Comparison of ENCODE assay signal across 11 cellular contexts in the genomic region with DNA sequence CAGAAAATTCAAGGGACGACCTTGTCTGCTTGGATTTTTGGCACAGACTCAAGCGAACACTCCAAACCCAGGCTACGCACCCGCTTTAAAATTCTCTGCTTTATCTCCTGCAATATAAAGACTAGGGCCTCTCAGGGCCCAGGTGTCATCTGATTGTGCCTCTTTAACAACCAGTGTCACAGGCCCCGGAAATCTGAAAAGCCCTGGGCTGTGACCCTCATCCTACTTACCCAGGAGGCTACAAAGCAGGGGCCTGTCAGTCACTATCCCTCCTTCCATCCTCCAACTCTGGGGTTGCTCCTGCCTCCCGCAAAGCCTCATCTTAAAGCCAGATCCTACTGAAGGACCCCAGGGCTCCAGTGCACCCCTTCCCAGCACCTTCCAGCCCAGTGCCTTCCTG. TPM values are rescaled to one million over a fixed set of nuclear protein-coding genes. Genes with fewer than 3 reads are reported as not detected.
DNase-seq lines count a peak whose midpoint lies in the region; ATAC-seq and TF ChIP-seq lines count a peak whose summit lies in the region.
"Had no signal": no experiment of that assay in that cellular context is flagged by ENCODE, and none has a peak within 500 bp of the region (broad histone marks: within the 10 kb centered on the region; RNA-seq: fewer than 3 reads in every experiment).

No MANE protein-coding gene starts in this region.

- POLR2A ChIA-PET in CD8-positive, alpha-beta T cell (lab: Charles Lee) = no interaction called here

- H3K4me3 Mint-ChIP-seq in CD8-positive, alpha-beta T cell = no peak overlapping the region
- H3K4me3 Mint-ChIP-seq in activated naive CD8-positive, alpha-beta T cell treated with anti-CD3 and anti-CD28 coated beads for 36 hours = no peak overlapping the region
- H3K4me3 Mint-ChIP-seq in nephron = no peak overlapping the region
- H3K4me3 Mint-ChIP-seq: HFFc6 had no signal

- H3K27me3 ChIP-seq in CD8-positive, alpha-beta T cell (ENCODE audit: insufficient read depth, low read length) = no peaks in the 10 kb centered on the region
- H3K27me3 ChIP-seq: brain microvascular endothelial cell, sigmoid colon had no signal

- no peak for DNase-seq in CD8-positive, alpha-beta T cell
- DNase-seq in NCI-H524 (lab: John Stamatoyannopoulos, UW) (peak; percentile 49 to 86), AG20443 (ENCODE audit: low spot score) (no peak), NCI-H2081 treated with DMSO at 0.1 percent for 48 hours (lab: John Stamatoyannopoulos, UW) (no peak)
- DNase-seq in activated naive CD8-positive, alpha-beta T cell treated with anti-CD3 and anti-CD28 coated beads for 36 hours = no peak
- DNase-seq: brain microvascular endothelial cell, Caco-2, HFFc6, sigmoid colon had no signal

- no peak overlapping the region for H3K27ac ChIP-seq in CD8-positive, alpha-beta T cell (ENCODE audit: low read depth, low read length)
- H3K27ac ChIP-seq: brain microvascular endothelial cell, sigmoid colon had no signal

- H3K4me1 ChIP-seq in CD8-positive, alpha-beta T cell (ENCODE audit: insufficient read depth, low read length) = peaks cover 94% of the 10 kb centered on the region
- H3K4me1 ChIP-seq: Caco-2 had no signal

- ATAC-seq in CD8-positive, alpha-beta T cell = no peak
- no peak for ATAC-seq in GM21360 (IDR thresholded peaks at IDR 0.05; ENCODE audit: unreplicated experiment)

- CTCF ChIA-PET in CD8-positive, alpha-beta T cell (lab: Charles Lee) = no interaction called here

- H3K9me3 Mint-ChIP-seq in CD8-positive, alpha-beta T cell = no peaks in the 10 kb centered on the region
- no peaks in the 10 kb centered on the region for H3K9me3 Mint-ChIP-seq in activated naive CD8-positive, alpha-beta T cell treated with anti-CD3 and anti-CD28 coated beads for 36 hours
- H3K9me3 Mint-ChIP-seq in nephron = no peaks in the 10 kb centered on the region
- H3K9me3 Mint-ChIP-seq: HFFc6 had no signal

- no peaks in the 10 kb centered on the region for H3K9me3 ChIP-seq in CD8-positive, alpha-beta T cell (ENCODE audit: low read length)
- H3K9me3 ChIP-seq: Caco-2, sigmoid colon had no signal

- H3K27me3 Mint-ChIP-seq in CD8-positive, alpha-beta T cell (ENCODE audit: low read depth) = no peaks in the 10 kb centered on the region
- H3K27me3 Mint-ChIP-seq in activated naive CD8-positive, alpha-beta T cell treated with anti-CD3 and anti-CD28 coated beads for 36 hours = no peaks in the 10 kb centered on the region
- peaks cover 23% of the 10 kb centered on the region for H3K27me3 Mint-ChIP-seq in nephron (ENCODE audit: low read depth)

- intact Hi-C loops in CD8-positive, alpha-beta T cell (cut with DNase I, micrococcal nuclease) = loop anchor here in 1 of 2 experiments (2.0 kb wide), 1 partner anchor 16 kb away; no protein-coding TSS in a partner anchor

- peaks cover 7% of the 10 kb centered on the region for H3K36me3 ChIP-seq in CD8-positive, alpha-beta T cell (ENCODE audit: insufficient read depth, low read length)
- H3K36me3 ChIP-seq: brain microvascular endothelial cell, sigmoid colon had no signal

- H3K4me3 ChIP-seq in CD8-positive, alpha-beta T cell (ENCODE audit: low read depth, low read length) = no peak overlapping the region
- H3K4me3 ChIP-seq: sigmoid colon had no signal

- peaks cover 80% of the 10 kb centered on the region for H3K36me3 Mint-ChIP-seq in CD8-positive, alpha-beta T cell
- peaks cover 40% of the 10 kb centered on the region for H3K36me3 Mint-ChIP-seq in activated naive CD8-positive, alpha-beta T cell treated with anti-CD3 and anti-CD28 coated beads for 36 hours
- H3K36me3 Mint-ChIP-seq in nephron (ENCODE audit: low read depth) = no peaks in the 10 kb centered on the region

- TF ChIP-seq CTCF in CD8-positive, alpha-beta T cell (IDR thresholded peaks at IDR 0.05) = no peak
- TF ChIP-seq CTCF in nephron (IDR thresholded peaks at IDR 0.05; ENCODE audit: unreplicated experiment in 3 of 3) = no peak

- peak overlapping the region; percentile 86 for H3K27ac Mint-ChIP-seq in CD8-positive, alpha-beta T cell
- H3K27ac Mint-ChIP-seq in activated naive CD8-positive, alpha-beta T cell treated with anti-CD3 and anti-CD28 coated beads for 36 hours = peak overlapping the region; percentile 72
- peak overlapping the region in 2 of 3 experiments; percentile 53 to 91 for H3K27ac Mint-ChIP-seq in nephron
- H3K27ac Mint-ChIP-seq: HFFc6 had no signal

- peaks cover 95% of the 10 kb centered on the region for H3K4me1 Mint-ChIP-seq in CD8-positive, alpha-beta T cell (ENCODE audit: low read depth)
- H3K4me1 Mint-ChIP-seq in activated naive CD8-positive, alpha-beta T cell treated with anti-CD3 and anti-CD28 coated beads for 36 hours = peaks cover 88% of the 10 kb centered on the region
- peaks cover 80% of the 10 kb centered on the region for H3K4me1 Mint-ChIP-seq in nephron

RNA-seq across cellular contexts. Expression of a gene that starts 34.9 kb away (rescaled TPM):
- total RNA-seq in CD8-positive, alpha-beta T cell = 100 to 1,000 TPM; 266 to 273 TPM
- 10 to 100 TPM; 55.1 to 56.7 TPM for total RNA-seq in activated naive CD8-positive, alpha-beta T cell treated with anti-CD3 and anti-CD28 coated beads for 36 hours

Comparison
In these comparisons a context has a peak if more than half of its experiments do, and no peak if none do; other contexts are left out.
1. DNase-seq: peak in NCI-H524 (2 of 2); none in CD8-positive, alpha-beta T cell (0 of 7), activated naive CD8-positive, alpha-beta T cell treated with anti-CD3 and anti-CD28 coated beads for 36 hours (single experiment), AG20443 (single experiment) and NCI-H2081 treated with DMSO at 0.1 percent for 48 hours (single experiment).
2. RNA of a gene that starts 34.9 kb away (total RNA-seq): 266 to 273 TPM in CD8-positive, alpha-beta T cell; 55.1 to 56.7 TPM in activated naive CD8-positive, alpha-beta T cell treated with anti-CD3 and anti-CD28 coated beads for 36 hours; every median in the first group is over 4 times any median in the second.
3. Peak in every context shown above with its lines, with median percentiles within 50 percentile points of each other: H3K27ac Mint-ChIP-seq.